1 cellular context compared by ENCODE assay signal in genomic region chr16:19153876-19154275, GRCh38.
TF ChIP-seq lines count a peak whose summit lies in the region.

No MANE protein-coding gene starts in this region.

TF ChIP-seq in Ishikawa, 13 proteins besides CTCF, POLR2A, EP300 and RAD21 (continued from another document):
- TF ChIP-seq YY1 (IDR thresholded peaks at IDR 0.05; ENCODE audit: low read depth): peak; percentile 81
- no peak for TF ChIP-seq TCF12 (IDR thresholded peaks at IDR 0.05; ENCODE audit: low read depth)
- TF ChIP-seq CREB1 (IDR thresholded peaks at IDR 0.05; ENCODE audit: low read depth): no peak
TF ChIP-seq in Ishikawa: peak in this region for 3.
